ENCODE assay signal across 8 cellular contexts in the genomic region with DNA sequence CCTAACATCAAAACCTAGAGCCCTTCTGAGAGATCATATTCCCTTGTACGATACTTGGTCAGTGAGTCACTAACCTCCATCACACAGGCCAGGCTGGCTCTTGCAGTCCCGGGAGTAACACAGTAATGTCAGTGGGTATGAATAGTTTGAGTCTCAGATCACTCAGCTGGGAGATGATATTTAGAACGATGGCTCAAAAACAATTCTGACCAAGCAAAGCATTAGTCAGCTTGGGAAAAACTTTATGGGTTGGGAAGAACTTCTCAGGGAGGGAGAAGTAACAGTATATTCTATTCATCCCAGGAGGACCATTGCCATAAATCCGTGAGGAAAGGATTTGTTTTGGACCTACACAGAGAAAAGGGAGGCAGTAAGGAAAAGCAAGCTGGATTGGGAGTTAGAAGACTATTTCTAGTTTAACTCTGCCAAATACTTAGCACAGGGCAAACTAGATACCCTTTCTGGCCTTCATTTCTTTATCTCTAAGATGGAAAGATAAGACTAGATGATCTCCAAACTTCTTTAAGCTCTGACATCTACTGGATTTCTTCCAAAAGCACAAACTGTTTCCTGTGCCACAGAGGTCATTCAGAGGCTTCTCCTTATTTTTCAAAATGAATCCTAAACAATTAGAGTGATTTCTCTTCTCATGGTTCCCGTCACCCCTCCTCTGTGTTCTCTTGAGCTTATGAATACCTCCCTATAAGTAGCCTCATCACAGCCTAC.
A peak's percentile ranks its signal among the peaks of the same experiment; 100 is the strongest.
DNase-seq lines count a peak whose midpoint lies in the region.

No MANE protein-coding gene starts in this region.

- peak; percentile 93 for DNase-seq in Daoy (ENCODE audit: low read depth)
- peak; percentile 20 for DNase-seq in NCI-H69 (lab: John Stamatoyannopoulos, UW)
- peak; percentile 90 for DNase-seq in epithelial cell of prostate (ENCODE audit: low read depth, low spot score)
- DNase-seq in NCI-H187 treated with DMSO at 0.1 percent for 48 hours (lab: John Stamatoyannopoulos, UW): no peak
- no peak for DNase-seq in activated effector memory CD4-positive, alpha-beta T cell treated with anti-CD3 and anti-CD28 coated beads, Interleukin-2, amount 50 U/mL, for 16 hours
- DNase-seq in NCI-H2227 treated with DMSO at 0.1 percent for 48 hours (lab: John Stamatoyannopoulos, UW): no peak
- DNase-seq in G401 (ENCODE audit: low spot score): no peak

- H3K4me1 ChIP-seq in rectal smooth muscle tissue (ENCODE audit: control insufficient read depth, insufficient read depth, low read length): peaks cover 20% of the 10 kb centered on the region

- H3K9ac ChIP-seq in rectal smooth muscle tissue (ENCODE audit: low read length): no peak overlapping the region

- H3K4me3 ChIP-seq in rectal smooth muscle tissue (ENCODE audit: low read length): no peak overlapping the region

- in situ Hi-C loops in G401 (cut with HindIII; ENCODE audit: low sequenced_read_pairs): no loop called here

- H3K36me3 ChIP-seq in rectal smooth muscle tissue (ENCODE audit: control insufficient read depth, insufficient read depth, low read length): no peaks in the 10 kb centered on the region

- no peaks in the 10 kb centered on the region for H3K27me3 ChIP-seq in rectal smooth muscle tissue (ENCODE audit: control insufficient read depth, insufficient read depth, low read length)

- H3K27ac ChIP-seq in epithelial cell of prostate (peak overlapping the region; percentile 90), rectal smooth muscle tissue (ENCODE audit: low read depth, low read length) (peak overlapping the region; percentile 56)

Comparison
In these comparisons a context has a peak if more than half of its experiments do, and no peak if none do; other contexts are left out.
1. DNase-seq: peak in Daoy (single experiment), NCI-H69 (single experiment) and epithelial cell of prostate (single experiment); none in NCI-H187 treated with DMSO at 0.1 percent for 48 hours (single experiment), activated effector memory CD4-positive, alpha-beta T cell treated with anti-CD3 and anti-CD28 coated beads, Interleukin-2, amount 50 U/mL, for 16 hours (single experiment), NCI-H2227 treated with DMSO at 0.1 percent for 48 hours (single experiment) and G401 (single experiment).